Comparison of ENCODE assay signal across 8 cellular contexts in the genomic region with DNA sequence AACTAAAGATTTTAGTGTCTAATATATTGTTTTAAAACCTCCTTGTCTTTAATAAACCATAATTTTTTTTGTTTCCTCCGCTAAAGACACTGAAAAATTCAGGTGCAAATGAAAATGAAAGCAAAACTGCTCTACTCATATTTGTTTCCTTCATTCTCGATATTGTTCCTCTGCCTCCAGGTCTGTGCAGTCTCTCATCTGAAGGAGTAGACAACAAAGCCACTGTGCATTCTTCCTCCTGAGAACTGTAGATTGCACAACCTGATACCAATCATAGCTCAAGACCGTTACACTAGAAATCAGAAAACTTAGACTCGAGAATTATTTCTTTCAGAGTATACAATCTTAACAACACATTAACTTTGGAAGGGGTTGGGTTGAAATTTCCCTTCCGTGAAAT.
DNase-seq lines count a peak whose midpoint lies in the region; ATAC-seq, FAIRE-seq and TF ChIP-seq lines count a peak whose summit lies in the region.

No MANE protein-coding gene starts in this region.

- H3K9me3 ChIP-seq in A549, result no peaks in the 10 kb centered on the region
- no peaks in the 10 kb centered on the region for H3K9me3 ChIP-seq in HepG2 (ENCODE audit: low read length)

- H3K4me1 ChIP-seq in A549 (no peaks in the 10 kb centered on the region), HepG2 (ENCODE audit: insufficient read depth, low read length) (no peaks in the 10 kb centered on the region)

- H3K9me3 Mint-ChIP-seq in activated naive CD4-positive, alpha-beta T cell treated with anti-CD3 and anti-CD28 coated beads, Interleukin-2, amount 50 U/mL, for 72 hours, result peaks cover 12% of the 10 kb centered on the region in 2 donors

- in situ Hi-C loops in KBM-7 (cut with MboI; ENCODE audit: low pct_unique_long_range_greater_than_20kb, low sequenced_read_pairs) (no loop called here), HepG2 (cut with HindIII; ENCODE audit: extremely low pct_ligation_motif_present, low pct_unique_long_range_greater_than_20kb) (no loop called here)

- H3K36me3 Mint-ChIP-seq in activated naive CD4-positive, alpha-beta T cell treated with anti-CD3 and anti-CD28 coated beads, Interleukin-2, amount 50 U/mL, for 72 hours, result no peaks in the 10 kb centered on the region

- no TSS peak for BruUV-seq in HepG2 (replicated peaks; lab: Mats Ljungman, UMichigan)

- no peaks in the 10 kb centered on the region for H4K20me1 ChIP-seq in HepG2 (ENCODE audit: insufficient read depth, low read length)

- no peak overlapping the region for H3K27ac Mint-ChIP-seq in activated naive CD4-positive, alpha-beta T cell treated with anti-CD3 and anti-CD28 coated beads, Interleukin-2, amount 50 U/mL, for 72 hours

- FAIRE-seq in A549 (lab: Jason Lieb, UNC), result no peak
- no peak for FAIRE-seq in HepG2 (lab: Jason Lieb, UNC)

- TF ChIP-seq POLR2A in A549 (IDR thresholded peaks at IDR 0.05; ENCODE audit: low read length) (no peak), HepG2 (IDR thresholded peaks at IDR 0.05; ENCODE audit: insufficient read depth in 1 of 2, low read depth in 2 of 2, low read length in 2 of 2) (no peak)

- H3K4me2 ChIP-seq in A549, result peak overlapping the region; percentile 61
- H3K4me2 ChIP-seq in HepG2 (ENCODE audit: low read depth, low read length), result peak overlapping the region; percentile 49

- WGBS in A549 (ENCODE audit: missing lambda C conversion rate), result 5% methylated on average over 5 of the region's 5 CpGs
- 2% methylated on average over 5 of the region's 5 CpGs for WGBS in HepG2 (ENCODE audit: low lambda C conversion rate)

- TF ChIP-seq RAD21 in A549 (conservative IDR thresholded peaks at IDR 0.05 in 1 of 2, IDR thresholded peaks at IDR 0.05 in 1 of 2) (no peak), HepG2 (CRISPR knock-in tag; IDR thresholded peaks at IDR 0.05) (no peak)

- intact Hi-C loops in HepG2 (cut with micrococcal nuclease; ENCODE audit: unreplicated experiment), result no loop called here

- H3K9ac ChIP-seq in HepG2 (ENCODE audit: insufficient read depth, low read depth, low read length), result no peak overlapping the region

- TF ChIP-seq CTCF in A549 (IDR thresholded peaks at IDR 0.05) (no peak), HepG2 (CRISPR knock-in tag; IDR thresholded peaks at IDR 0.05) (no peak)

- H3K79me2 ChIP-seq in HepG2 (ENCODE audit: insufficient read depth, low read length), result no peaks in the 10 kb centered on the region

- H3K4me3 ChIP-seq in A549 (peak overlapping the region; percentile 41), HepG2 (replicated peaks in 1 of 3; ENCODE audit: insufficient read depth in 1 of 3, low read depth in 2 of 3, low read length in 3 of 3) (peak overlapping the region; percentile 20 to 53 (median 26); a peak in 4 of 6 replicates)

- ATAC-seq in A549 (peak; percentile 57 to 59; a peak in 3 of 6 replicates), HepG2 (no peak; the same call in 2 of the 3 replicates)
- peak; percentile 50 to 73 for ATAC-seq in activated naive CD4-positive, alpha-beta T cell treated with anti-CD3 and anti-CD28 coated beads, Interleukin-2, amount 50 U/mL, for 72 hours

- TF ChIP-seq EP300 in A549 (IDR thresholded peaks at IDR 0.05) (no peak), HepG2 (IDR thresholded peaks at IDR 0.05; ENCODE audit: low read depth in 2 of 2, low read length in 2 of 2) (no peak), HepG2 (CRISPR knock-in tag; IDR thresholded peaks at IDR 0.05; ENCODE audit: borderline replicate concordance) (no peak)

- H3K36me3 ChIP-seq in HepG2 (replicated peaks in 1 of 2; ENCODE audit: control insufficient read depth in 1 of 2, insufficient read depth in 2 of 2, low read length in 2 of 2), result no peaks in the 10 kb centered on the region

- POLR2A ChIA-PET in A549 (lab: Yijun Ruan, JAX) (no interaction called here), HepG2 (lab: Yijun Ruan, JAX) (no interaction called here)

- CTCF ChIA-PET in A549 (lab: Yijun Ruan, JAX) (interaction anchor here (0.6 kb wide), 1 partner anchor 1622 kb away, joined by 3 read pairs; no protein-coding TSS in a partner anchor), HepG2 (lab: Yijun Ruan, JAX; ENCODE audit: low intra/inter-chr PET ratio, low total read pairs) (no interaction called here)

- H3K27ac ChIP-seq in A549 (peak overlapping the region; percentile 5 to 66; a peak in 4 of 6 replicates), HepG2 (ENCODE audit: extremely low read length, insufficient read depth, low read length) (no peak overlapping the region)

- no peak overlapping the region for H2AFZ ChIP-seq in HepG2 (ENCODE audit: low read length)

- DNase-seq in A549 (ENCODE audit: low read depth in 1 of 2, low spot score in 1 of 2) (no peak), KBM-7 (peak; percentile 21), HepG2 (ENCODE audit: low spot score) (no peak), cerebellum (ENCODE audit: low spot score) (no peak), NCI-H1105 treated with DMSO at 0.1 percent for 48 hours (lab: John Stamatoyannopoulos, UW) (no peak), NCI-H1105 (lab: John Stamatoyannopoulos, UW) (no peak)
- DNase-seq in activated naive CD4-positive, alpha-beta T cell treated with anti-CD3 and anti-CD28 coated beads, Interleukin-2, amount 50 U/mL, for 72 hours (ENCODE audit: low spot score in 2 of 2), result no peak
- DNase-seq in activated effector memory CD4-positive, alpha-beta T cell treated with anti-CD3 and anti-CD28 coated beads, Interleukin-2, amount 50 U/mL, for 16 hours, result no peak

- H3K27me3 ChIP-seq in HepG2 (ENCODE audit: control insufficient read depth in 1 of 2, insufficient read depth in 2 of 2, low read length in 2 of 2), result no peaks in the 10 kb centered on the region

TF ChIP-seq in A549, 52 proteins besides CTCF, POLR2A, EP300 and RAD21:
- peak; percentile 41 to 43; a peak in 2 of 4 replicates for TF ChIP-seq CEBPB (IDR thresholded peaks at IDR 0.05)
- no peak for TF ChIP-seq EHMT2 (IDR thresholded peaks at IDR 0.05; ENCODE audit: low read depth)
- TF ChIP-seq HDAC2 (IDR thresholded peaks at IDR 0.05), result no peak

TF ChIP-seq in HepG2, 621 proteins besides CTCF, POLR2A, EP300 and RAD21:
- TF ChIP-seq CEBPG (CRISPR knock-in tag; IDR thresholded peaks at IDR 0.05), result 0 out of 2 replicates have a peak, but pooled peaks have one; percentile 16
- TF ChIP-seq KAT7 (CRISPR knock-in tag; IDR thresholded peaks at IDR 0.05; ENCODE audit: borderline replicate concordance), result no peak

Comparison
In these comparisons a context has a peak if more than half of its experiments do, and no peak if none do; other contexts are left out.
1. Of the 38 proteins assayed by ChIP-seq in both HepG2 and A549: peak only in HepG2: none; only in A549: CEBPB; in both: none; in neither: 37.